ENCODE assay signal across 1 cellular context in genomic region chr4:133808151-133808550, GRCh38.
TF ChIP-seq lines count a peak whose summit lies in the region.

No MANE protein-coding gene starts in this region.

TF ChIP-seq in GM12878, 131 proteins besides CTCF, POLR2A, EP300 and RAD21 (continued from another document):
- TF ChIP-seq EED (IDR thresholded peaks at IDR 0.05; ENCODE audit: low read depth), result no peak
- TF ChIP-seq SPI1 (IDR thresholded peaks at IDR 0.05; ENCODE audit: borderline replicate concordance, insufficient read depth, low read depth, low read length), result no peak
- TF ChIP-seq NFXL1 (IDR thresholded peaks at IDR 0.05; ENCODE audit: borderline replicate concordance), result no peak
- no peak for TF ChIP-seq PML (IDR thresholded peaks at IDR 0.05; ENCODE audit: low read length)
- TF ChIP-seq KLF5 (IDR thresholded peaks at IDR 0.05; ENCODE audit: partially characterized antibody), result no peak
- no peak for TF ChIP-seq MXI1 (IDR thresholded peaks at IDR 0.05; ENCODE audit: low read depth, low read length)
- TF ChIP-seq LARP7 (IDR thresholded peaks at IDR 0.05), result no peak
- no peak for TF ChIP-seq E2F4 (IDR thresholded peaks at IDR 0.05; ENCODE audit: low read depth, low read length)
- TF ChIP-seq, protein P1, sequence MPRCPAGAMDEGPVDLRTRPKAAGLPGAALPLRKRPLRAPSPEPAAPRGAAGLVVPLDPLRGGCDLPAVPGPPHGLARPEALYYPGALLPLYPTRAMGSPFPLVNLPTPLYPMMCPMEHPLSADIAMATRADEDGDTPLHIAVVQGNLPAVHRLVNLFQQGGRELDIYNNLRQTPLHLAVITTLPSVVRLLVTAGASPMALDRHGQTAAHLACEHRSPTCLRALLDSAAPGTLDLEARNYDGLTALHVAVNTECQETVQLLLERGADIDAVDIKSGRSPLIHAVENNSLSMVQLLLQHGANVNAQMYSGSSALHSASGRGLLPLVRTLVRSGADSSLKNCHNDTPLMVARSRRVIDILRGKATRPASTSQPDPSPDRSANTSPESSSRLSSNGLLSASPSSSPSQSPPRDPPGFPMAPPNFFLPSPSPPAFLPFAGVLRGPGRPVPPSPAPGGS (IDR thresholded peaks at IDR 0.05; ENCODE audit: borderline replicate concordance, insufficient read depth, low read depth, low read length, poor library complexity, severe bottlenecking), result no peak
- TF ChIP-seq MYB (IDR thresholded peaks at IDR 0.05; ENCODE audit: borderline replicate concordance, low read depth, low read length), result no peak
- TF ChIP-seq ZNF384 (IDR thresholded peaks at IDR 0.05; ENCODE audit: borderline replicate concordance, low read depth, low read length), result no peak
- no peak for TF ChIP-seq WRNIP1 (IDR thresholded peaks at IDR 0.05; ENCODE audit: borderline replicate concordance, low read depth, low read length)
- TF ChIP-seq, protein P2, sequence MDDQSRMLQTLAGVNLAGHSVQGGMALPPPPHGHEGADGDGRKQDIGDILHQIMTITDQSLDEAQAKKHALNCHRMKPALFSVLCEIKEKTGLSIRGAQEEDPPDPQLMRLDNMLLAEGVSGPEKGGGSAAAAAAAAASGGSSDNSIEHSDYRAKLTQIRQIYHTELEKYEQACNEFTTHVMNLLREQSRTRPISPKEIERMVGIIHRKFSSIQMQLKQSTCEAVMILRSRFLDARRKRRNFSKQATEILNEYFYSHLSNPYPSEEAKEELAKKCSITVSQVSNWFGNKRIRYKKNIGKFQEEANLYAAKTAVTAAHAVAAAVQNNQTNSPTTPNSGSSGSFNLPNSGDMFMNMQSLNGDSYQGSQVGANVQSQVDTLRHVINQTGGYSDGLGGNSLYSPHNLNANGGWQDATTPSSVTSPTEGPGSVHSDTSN (IDR thresholded peaks at IDR 0.05; ENCODE audit: insufficient replicate concordance, low read depth, low read length), result no peak
- no peak for TF ChIP-seq IKZF1 (conservative IDR thresholded peaks at IDR 0.05)
- no peak for TF ChIP-seq HDAC2 (IDR thresholded peaks at IDR 0.05)
- TF ChIP-seq, protein P3, sequence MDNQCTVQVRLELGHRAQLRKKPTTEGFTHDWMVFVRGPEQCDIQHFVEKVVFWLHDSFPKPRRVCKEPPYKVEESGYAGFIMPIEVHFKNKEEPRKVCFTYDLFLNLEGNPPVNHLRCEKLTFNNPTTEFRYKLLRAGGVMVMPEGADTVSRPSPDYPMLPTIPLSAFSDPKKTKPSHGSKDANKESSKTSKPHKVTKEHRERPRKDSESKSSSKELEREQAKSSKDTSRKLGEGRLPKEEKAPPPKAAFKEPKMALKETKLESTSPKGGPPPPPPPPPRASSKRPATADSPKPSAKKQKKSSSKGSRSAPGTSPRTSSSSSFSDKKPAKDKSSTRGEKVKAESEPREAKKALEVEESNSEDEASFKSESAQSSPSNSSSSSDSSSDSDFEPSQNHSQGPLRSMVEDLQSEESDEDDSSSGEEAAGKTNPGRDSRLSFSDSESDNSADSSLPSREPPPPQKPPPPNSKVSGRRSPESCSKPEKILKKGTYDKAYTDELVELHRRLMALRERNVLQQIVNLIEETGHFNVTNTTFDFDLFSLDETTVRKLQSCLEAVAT (IDR thresholded peaks at IDR 0.05), result 0 out of 2 replicates have a peak, but pooled peaks have one; percentile 22
- TF ChIP-seq SP1 (IDR thresholded peaks at IDR 0.05; ENCODE audit: low read depth, low read length), result no peak
- peak; percentile 73 to 90; a peak in 3 of 4 replicates for TF ChIP-seq BHLHE40 (IDR thresholded peaks at IDR 0.05; ENCODE audit: borderline replicate concordance in 1 of 2, low read depth in 2 of 2, low read length in 1 of 2)
- TF ChIP-seq, protein P4, sequence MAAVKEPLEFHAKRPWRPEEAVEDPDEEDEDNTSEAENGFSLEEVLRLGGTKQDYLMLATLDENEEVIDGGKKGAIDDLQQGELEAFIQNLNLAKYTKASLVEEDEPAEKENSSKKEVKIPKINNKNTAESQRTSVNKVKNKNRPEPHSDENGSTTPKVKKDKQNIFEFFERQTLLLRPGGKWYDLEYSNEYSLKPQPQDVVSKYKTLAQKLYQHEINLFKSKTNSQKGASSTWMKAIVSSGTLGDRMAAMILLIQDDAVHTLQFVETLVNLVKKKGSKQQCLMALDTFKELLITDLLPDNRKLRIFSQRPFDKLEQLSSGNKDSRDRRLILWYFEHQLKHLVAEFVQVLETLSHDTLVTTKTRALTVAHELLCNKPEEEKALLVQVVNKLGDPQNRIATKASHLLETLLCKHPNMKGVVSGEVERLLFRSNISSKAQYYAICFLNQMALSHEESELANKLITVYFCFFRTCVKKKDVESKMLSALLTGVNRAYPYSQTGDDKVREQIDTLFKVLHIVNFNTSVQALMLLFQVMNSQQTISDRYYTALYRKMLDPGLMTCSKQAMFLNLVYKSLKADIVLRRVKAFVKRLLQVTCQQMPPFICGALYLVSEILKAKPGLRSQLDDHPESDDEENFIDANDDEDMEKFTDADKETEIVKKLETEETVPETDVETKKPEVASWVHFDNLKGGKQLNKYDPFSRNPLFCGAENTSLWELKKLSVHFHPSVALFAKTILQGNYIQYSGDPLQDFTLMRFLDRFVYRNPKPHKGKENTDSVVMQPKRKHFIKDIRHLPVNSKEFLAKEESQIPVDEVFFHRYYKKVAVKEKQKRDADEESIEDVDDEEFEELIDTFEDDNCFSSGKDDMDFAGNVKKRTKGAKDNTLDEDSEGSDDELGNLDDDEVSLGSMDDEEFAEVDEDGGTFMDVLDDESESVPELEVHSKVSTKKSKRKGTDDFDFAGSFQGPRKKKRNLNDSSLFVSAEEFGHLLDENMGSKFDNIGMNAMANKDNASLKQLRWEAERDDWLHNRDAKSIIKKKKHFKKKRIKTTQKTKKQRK (IDR thresholded peaks at IDR 0.05; ENCODE audit: low read depth, low read length), result no peak
- TF ChIP-seq CBFB (IDR thresholded peaks at IDR 0.05; ENCODE audit: low read depth), result no peak
- TF ChIP-seq IRF3 (IDR thresholded peaks at IDR 0.05), result no peak
- TF ChIP-seq TCF7 (IDR thresholded peaks at IDR 0.05; ENCODE audit: borderline replicate concordance), result no peak
- TF ChIP-seq IRF4 (IDR thresholded peaks at IDR 0.05; ENCODE audit: low read depth, low read length), result no peak
- no peak for TF ChIP-seq GATAD2B (conservative IDR thresholded peaks at IDR 0.05; ENCODE audit: low read depth)
- TF ChIP-seq MEF2B (IDR thresholded peaks at IDR 0.05; ENCODE audit: partially characterized antibody, poor library complexity, severe bottlenecking), result peak; percentile 57
- TF ChIP-seq RAD51 (IDR thresholded peaks at IDR 0.05), result peak; percentile 65; the same call in 1 of the 2 replicates
- TF ChIP-seq CEBPB (IDR thresholded peaks at IDR 0.05; ENCODE audit: borderline replicate concordance in 1 of 2, low read depth in 2 of 2, low read length in 2 of 2), result no peak
- TF ChIP-seq TBL1XR1 (IDR thresholded peaks at IDR 0.05; ENCODE audit: low read depth, low read length), result no peak
- no peak for TF ChIP-seq SUPT20H (IDR thresholded peaks at IDR 0.05; ENCODE audit: borderline replicate concordance, control insufficient read depth, low read depth, low read length)
- no peak for TF ChIP-seq GABPA (IDR thresholded peaks at IDR 0.05; ENCODE audit: low read depth)
- TF ChIP-seq MTA2 (IDR thresholded peaks at IDR 0.05; ENCODE audit: low read depth), result peak; percentile 88
